1 cellular context compared by ENCODE assay signal in the genomic region with DNA sequence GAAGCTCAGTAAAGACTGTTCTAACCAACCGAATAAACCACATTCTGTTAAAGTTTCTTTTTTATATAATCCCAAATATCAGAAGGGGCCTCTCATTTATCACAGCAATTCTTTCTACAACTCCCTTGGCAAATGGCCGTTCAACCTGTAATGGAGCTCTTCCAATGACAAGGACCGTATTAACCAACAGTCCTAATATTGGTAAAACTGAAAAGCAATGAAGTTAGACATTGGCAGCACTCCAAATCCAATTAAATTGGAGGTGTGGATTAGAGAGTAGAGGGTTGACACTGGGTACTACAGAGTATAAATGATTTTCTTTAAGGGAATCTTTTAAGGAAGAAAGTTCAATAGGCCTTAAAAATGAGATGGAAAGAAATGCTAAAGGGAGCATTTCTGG.
TF ChIP-seq lines count a peak whose summit lies in the region.

No MANE protein-coding gene starts in this region.

TF ChIP-seq in H1, 55 proteins besides CTCF, POLR2A, EP300 and RAD21:
- no peak for TF ChIP-seq BACH1 (IDR thresholded peaks at IDR 0.05; ENCODE audit: low read length)
- no peak for TF ChIP-seq YY1 (IDR thresholded peaks at IDR 0.05; ENCODE audit: low read depth, low read length)
- no peak for TF ChIP-seq JUN (IDR thresholded peaks at IDR 0.05; ENCODE audit: low read depth, low read length)
